In the genomic region with DNA sequence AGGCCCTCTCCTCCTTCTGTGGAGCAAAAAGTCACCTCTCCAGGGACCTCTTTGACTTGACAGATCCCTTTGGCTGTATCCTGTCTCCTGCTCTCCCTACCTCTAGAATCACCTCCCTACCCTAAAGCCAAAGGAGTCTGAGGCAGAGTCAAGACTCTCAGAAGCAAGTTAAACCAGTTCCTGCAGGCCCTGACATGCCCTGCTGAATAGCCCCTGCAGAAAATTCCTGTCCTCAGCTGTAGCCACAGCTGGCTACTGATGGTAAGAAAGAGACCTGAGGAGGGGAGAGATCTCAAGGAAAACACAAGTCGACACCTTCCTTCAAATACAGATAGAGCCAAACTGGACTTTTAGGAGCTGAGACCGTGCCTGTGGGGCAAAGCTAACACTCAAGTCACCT, we compare ENCODE assay signal across 1 cellular context.
TF ChIP-seq lines count a peak whose summit lies in the region.

No MANE protein-coding gene starts in this region.

TF ChIP-seq in SK-N-SH treated with all-trans-retinoic acid at 6 μM for 48 hours, 23 proteins besides CTCF, POLR2A, EP300 and RAD21 (continued from another document):
- TF ChIP-seq, protein P1, sequence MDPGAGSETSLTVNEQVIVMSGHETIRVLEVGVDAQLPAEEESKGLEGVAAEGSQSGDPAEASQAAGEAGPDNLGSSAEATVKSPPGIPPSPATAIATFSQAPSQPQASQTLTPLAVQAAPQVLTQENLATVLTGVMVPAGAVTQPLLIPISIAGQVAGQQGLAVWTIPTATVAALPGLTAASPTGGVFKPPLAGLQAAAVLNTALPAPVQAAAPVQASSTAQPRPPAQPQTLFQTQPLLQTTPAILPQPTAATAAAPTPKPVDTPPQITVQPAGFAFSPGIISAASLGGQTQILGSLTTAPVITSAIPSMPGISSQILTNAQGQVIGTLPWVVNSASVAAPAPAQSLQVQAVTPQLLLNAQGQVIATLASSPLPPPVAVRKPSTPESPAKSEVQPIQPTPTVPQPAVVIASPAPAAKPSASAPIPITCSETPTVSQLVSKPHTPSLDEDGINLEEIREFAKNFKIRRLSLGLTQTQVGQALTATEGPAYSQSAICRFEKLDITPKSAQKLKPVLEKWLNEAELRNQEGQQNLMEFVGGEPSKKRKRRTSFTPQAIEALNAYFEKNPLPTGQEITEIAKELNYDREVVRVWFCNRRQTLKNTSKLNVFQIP (CRISPR knock-in tag; IDR thresholded peaks at IDR 0.05; ENCODE audit: borderline replicate concordance, low read depth) = no peak
